In genomic region chrX:131747173-131747572, GRCh38 we compare ENCODE assay signal across 8 cellular contexts.
DNase-seq lines count a peak whose midpoint lies in the region; ATAC-seq and TF ChIP-seq lines count a peak whose summit lies in the region.

No MANE protein-coding gene starts in this region.

- H3K27ac Mint-ChIP-seq in stimulated activated memory B cell treated with anti-CD40 and anti-IgM and Interleukin-4, amounts not matched to agents 10 μg/mL and 1 μg/mL and 100 μg/mL, for 72 hours = no peak overlapping the region
- no peak overlapping the region for H3K27ac Mint-ChIP-seq in chondrocyte (ENCODE audit: unreplicated experiment)
- H3K27ac Mint-ChIP-seq in stimulated activated effector memory CD8-positive, alpha-beta T cell treated with anti-CD3 and anti-CD28 coated beads, Interleukin-12 subunit alpha, Interleukin-12 subunit beta, amount 100 ng/mL, for 72 hours = no peak overlapping the region

- ATAC-seq in HG03025 (IDR thresholded peaks at IDR 0.05; ENCODE audit: low FRiP score, unreplicated experiment) = peak; percentile 65
- ATAC-seq in left colon = peak; percentile 94
- no peak for ATAC-seq in stimulated activated memory B cell treated with anti-CD40 and anti-IgM and Interleukin-4, amounts not matched to agents 10 μg/mL and 1 μg/mL and 100 μg/mL, for 72 hours
- no peak for ATAC-seq in stimulated activated effector memory CD8-positive, alpha-beta T cell treated with anti-CD3 and anti-CD28 coated beads, Interleukin-12 subunit alpha, Interleukin-12 subunit beta, amount 100 ng/mL, for 72 hours

- H3K36me3 Mint-ChIP-seq in stimulated activated memory B cell treated with anti-CD40 and anti-IgM and Interleukin-4, amounts not matched to agents 10 μg/mL and 1 μg/mL and 100 μg/mL, for 72 hours = no peaks in the 10 kb centered on the region
- H3K36me3 Mint-ChIP-seq in chondrocyte (ENCODE audit: low read depth) = peaks cover 5% of the 10 kb centered on the region
- no peaks in the 10 kb centered on the region for H3K36me3 Mint-ChIP-seq in stimulated activated effector memory CD8-positive, alpha-beta T cell treated with anti-CD3 and anti-CD28 coated beads, Interleukin-12 subunit alpha, Interleukin-12 subunit beta, amount 100 ng/mL, for 72 hours

- DNase-seq in GM04504 (ENCODE audit: low read depth) (peak; percentile 76), SW 1271 (lab: John Stamatoyannopoulos, UW) (peak; percentile 9 to 66), left colon (peak; percentile 77 to 81), chondrocyte (ENCODE audit: low spot score) (no peak), HuH-7.5 (ENCODE audit: low spot score) (no peak)
- DNase-seq in stimulated activated effector memory CD8-positive, alpha-beta T cell treated with anti-CD3 and anti-CD28 coated beads, Interleukin-12 subunit alpha, Interleukin-12 subunit beta, amount 100 ng/mL, for 72 hours (ENCODE audit: low spot score in 2 of 2) = no peak

- no peak overlapping the region for H3K4me3 Mint-ChIP-seq in stimulated activated memory B cell treated with anti-CD40 and anti-IgM and Interleukin-4, amounts not matched to agents 10 μg/mL and 1 μg/mL and 100 μg/mL, for 72 hours
- no peak overlapping the region for H3K4me3 Mint-ChIP-seq in chondrocyte (ENCODE audit: unreplicated experiment)
- no peak overlapping the region for H3K4me3 Mint-ChIP-seq in stimulated activated effector memory CD8-positive, alpha-beta T cell treated with anti-CD3 and anti-CD28 coated beads, Interleukin-12 subunit alpha, Interleukin-12 subunit beta, amount 100 ng/mL, for 72 hours

- H3K27me3 Mint-ChIP-seq in stimulated activated memory B cell treated with anti-CD40 and anti-IgM and Interleukin-4, amounts not matched to agents 10 μg/mL and 1 μg/mL and 100 μg/mL, for 72 hours = no peaks in the 10 kb centered on the region
- H3K27me3 Mint-ChIP-seq in chondrocyte (ENCODE audit: low read depth) = no peaks in the 10 kb centered on the region

- H3K4me1 Mint-ChIP-seq in stimulated activated memory B cell treated with anti-CD40 and anti-IgM and Interleukin-4, amounts not matched to agents 10 μg/mL and 1 μg/mL and 100 μg/mL, for 72 hours = no peaks in the 10 kb centered on the region
- H3K4me1 Mint-ChIP-seq in chondrocyte (ENCODE audit: low read depth) = no peaks in the 10 kb centered on the region
- H3K4me1 Mint-ChIP-seq in stimulated activated effector memory CD8-positive, alpha-beta T cell treated with anti-CD3 and anti-CD28 coated beads, Interleukin-12 subunit alpha, Interleukin-12 subunit beta, amount 100 ng/mL, for 72 hours = no peaks in the 10 kb centered on the region

- intact Hi-C loops in left colon (cut with DNase I, micrococcal nuclease) = no loop called here

- H3K9me3 Mint-ChIP-seq in stimulated activated memory B cell treated with anti-CD40 and anti-IgM and Interleukin-4, amounts not matched to agents 10 μg/mL and 1 μg/mL and 100 μg/mL, for 72 hours = no peaks in the 10 kb centered on the region
- H3K9me3 Mint-ChIP-seq in chondrocyte (ENCODE audit: low read depth) = peaks cover 10% of the 10 kb centered on the region
- no peaks in the 10 kb centered on the region for H3K9me3 Mint-ChIP-seq in stimulated activated effector memory CD8-positive, alpha-beta T cell treated with anti-CD3 and anti-CD28 coated beads, Interleukin-12 subunit alpha, Interleukin-12 subunit beta, amount 100 ng/mL, for 72 hours

- no peak for TF ChIP-seq CTCF in chondrocyte (IDR thresholded peaks at IDR 0.05)

Comparison
In these comparisons a context has a peak if more than half of its experiments do, and no peak if none do; other contexts are left out.
1. DNase-seq: peak in GM04504 (single experiment), SW 1271 (2 of 2) and left colon (2 of 2); none in chondrocyte (single experiment), HuH-7.5 (single experiment) and stimulated activated effector memory CD8-positive, alpha-beta T cell treated with anti-CD3 and anti-CD28 coated beads, Interleukin-12 subunit alpha, Interleukin-12 subunit beta, amount 100 ng/mL, for 72 hours (0 of 2).
2. ATAC-seq: peak in HG03025 (single experiment) and left colon (single experiment); none in stimulated activated memory B cell treated with anti-CD40 and anti-IgM and Interleukin-4, amounts not matched to agents 10 μg/mL and 1 μg/mL and 100 μg/mL, for 72 hours (single experiment) and stimulated activated effector memory CD8-positive, alpha-beta T cell treated with anti-CD3 and anti-CD28 coated beads, Interleukin-12 subunit alpha, Interleukin-12 subunit beta, amount 100 ng/mL, for 72 hours (single experiment).